ENCODE assay signal across 8 cellular contexts in the genomic region with DNA sequence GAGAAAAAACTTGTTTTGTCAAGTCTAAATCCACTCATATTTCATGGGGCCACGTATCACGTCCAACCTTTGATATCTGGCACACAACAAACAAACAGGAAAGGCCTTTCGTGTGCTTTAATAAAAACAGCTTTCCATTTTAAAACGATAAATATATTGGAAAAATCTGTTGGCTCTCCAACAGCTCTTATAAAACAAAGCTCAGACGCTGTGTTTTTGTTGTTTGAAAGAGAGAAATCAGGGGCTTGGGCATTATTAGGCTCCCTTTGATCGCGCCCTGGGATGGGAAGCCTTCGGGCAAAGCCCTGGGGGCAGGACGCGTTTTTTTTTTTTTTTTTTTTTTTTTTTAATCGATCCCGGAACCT. TPM values are rescaled to one million over a fixed set of nuclear protein-coding genes. Genes with fewer than 3 reads are reported as not detected.
DNase-seq lines count a peak whose midpoint lies in the region; ATAC-seq and TF ChIP-seq lines count a peak whose summit lies in the region.

No MANE protein-coding gene starts in this region.

- intact Hi-C loops in ascending aorta (cut with DNase I), result no loop called here
- intact Hi-C loops in thyroid gland (cut with DNase I), result no loop called here

- peaks cover 0 to 9% of the 10 kb centered on the region in 2 donors for H3K9me3 ChIP-seq in ascending aorta
- H3K9me3 ChIP-seq in thyroid gland, result no peaks in the 10 kb centered on the region

- WGBS in thyroid gland, 2 donors, result 6 to 10% methylated on average over 10 to 12 of the region's 12 CpGs

- H3K36me3 Mint-ChIP-seq in activated T-cell treated with anti-CD3 and anti-CD28 coated beads, Interleukin-2, amount 50 U/mL, for 72 hours (ENCODE audit: insufficient read depth in 2 of 2), result peaks cover 5 to 9% of the 10 kb centered on the region in 2 donors

- DNase-seq in activated T-cell treated with anti-CD3 and anti-CD28 coated beads, Interleukin-2, amount 50 U/mL, for 72 hours, result no peak
- no peak for DNase-seq in activated T-cell treated with anti-CD3 and anti-CD28 coated beads for 4 hours
- no peak for DNase-seq in ascending aorta (ENCODE audit: low spot score in 2 of 2)
- DNase-seq in left lobe of liver (ENCODE audit: low spot score), result no peak
- no peak for DNase-seq in thyroid gland
- DNase-seq in Ammon's horn (ENCODE audit: low spot score), result no peak
- no peak for DNase-seq in MV-4-11 (lab: John Stamatoyannopoulos, UW)
- DNase-seq in NCI-H1048 (lab: John Stamatoyannopoulos, UW), result no peak

- H3K27ac ChIP-seq in ascending aorta, result peak overlapping the region; percentile 82 to 83
- H3K27ac ChIP-seq in thyroid gland, result peak overlapping the region; percentile 73 to 90 (median 80)

- H3K27me3 Mint-ChIP-seq in activated T-cell treated with anti-CD3 and anti-CD28 coated beads, Interleukin-2, amount 50 U/mL, for 72 hours (ENCODE audit: low read depth), result peaks cover 33% of the 10 kb centered on the region

- H3K36me3 ChIP-seq in ascending aorta (no peaks in the 10 kb centered on the region), thyroid gland (no peaks in the 10 kb centered on the region)

- no peak for TF ChIP-seq CTCF in ascending aorta (IDR thresholded peaks at IDR 0.05)
- TF ChIP-seq CTCF in thyroid gland (IDR thresholded peaks at IDR 0.05), result no peak

- H3K4me1 Mint-ChIP-seq in activated T-cell treated with anti-CD3 and anti-CD28 coated beads, Interleukin-2, amount 50 U/mL, for 72 hours (ENCODE audit: low read depth), result peaks cover 25% of the 10 kb centered on the region

- H3K4me3 Mint-ChIP-seq in activated T-cell treated with anti-CD3 and anti-CD28 coated beads, Interleukin-2, amount 50 U/mL, for 72 hours, result peak overlapping the region; percentile 76 to 88

- peak overlapping the region; percentile 92 for H3K27ac Mint-ChIP-seq in activated T-cell treated with anti-CD3 and anti-CD28 coated beads, Interleukin-2, amount 50 U/mL, for 72 hours

- no peak for TF ChIP-seq POLR2A in thyroid gland (IDR thresholded peaks at IDR 0.05)

- no peak for ATAC-seq in activated T-cell treated with anti-CD3 and anti-CD28 coated beads, Interleukin-2, amount 50 U/mL, for 72 hours (replicated peaks in 1 of 2)
- peak; percentile 6 for ATAC-seq in left lobe of liver

- H3K9me3 Mint-ChIP-seq in activated T-cell treated with anti-CD3 and anti-CD28 coated beads, Interleukin-2, amount 50 U/mL, for 72 hours, result peaks cover 4 to 7% of the 10 kb centered on the region in 2 donors

- H3K4me3 ChIP-seq in ascending aorta (peak overlapping the region; percentile 72 to 86), thyroid gland (replicated peaks in 1 of 3) (peak overlapping the region in 2 of 3 donors; percentile 19 to 20)

- H3K4me1 ChIP-seq in ascending aorta (no peaks in the 10 kb centered on the region), thyroid gland (peaks cover 9 to 11% of the 10 kb centered on the region in 2 donors)

- no peaks in the 10 kb centered on the region for H3K27me3 ChIP-seq in ascending aorta
- no peaks in the 10 kb centered on the region for H3K27me3 ChIP-seq in thyroid gland

RNA-seq across cellular contexts. Expression of a gene that starts 0.4 kb away (rescaled TPM):
- 1 to 10 TPM; 3.7 to 4.6 TPM for total RNA-seq in activated T-cell treated with anti-CD3 and anti-CD28 coated beads, Interleukin-2, amount 50 U/mL, for 72 hours
- 11.8 TPM for total RNA-seq in ascending aorta
- 15.8 TPM for total RNA-seq in left lobe of liver
- 10 to 100 TPM; 35.4 to 48.6 (median 40.8) TPM for total RNA-seq in thyroid gland
